ENCODE assay signal across 12 cellular contexts in genomic region chr15:100043069-100043641, GRCh38.
DNase-seq lines count a peak whose midpoint lies in the region; ATAC-seq, FAIRE-seq and TF ChIP-seq lines count a peak whose summit lies in the region.
"Had no signal": no experiment of that assay in that cellular context is flagged by ENCODE, and none has a peak within 500 bp of the region (broad histone marks: within the 10 kb centered on the region; RNA-seq: fewer than 3 reads in every experiment).

No MANE protein-coding gene starts in this region.

- H3K27me3 ChIP-seq in K562 (ENCODE audit: control insufficient read depth in 2 of 2, insufficient read depth in 2 of 2, low read length in 2 of 2) (peaks cover 0 to 1% of the 10 kb centered on the region in 2 experiments; a peak in 2 of 5 replicates), dorsolateral prefrontal cortex (no peaks in the 10 kb centered on the region)
- H3K27me3 ChIP-seq: thyroid gland had no signal

- H4K20me1 ChIP-seq in K562 (replicated peaks; ENCODE audit: control insufficient read depth, insufficient read depth, low read length), result no peaks in the 10 kb centered on the region

- in situ Hi-C loops in K562 (cut with MboI), result no loop called here

- no peak overlapping the region for H2AFZ ChIP-seq in K562 (ENCODE audit: low read depth, low read length)

- TF ChIP-seq RAD21 in A549 (conservative IDR thresholded peaks at IDR 0.05 in 1 of 2, IDR thresholded peaks at IDR 0.05 in 1 of 2), result no peak
- TF ChIP-seq RAD21 in Ishikawa (IDR thresholded peaks at IDR 0.05; ENCODE audit: low read depth), result no peak
- TF ChIP-seq RAD21 in K562 (CRISPR knock-in tag; conservative IDR thresholded peaks at IDR 0.05 in 1 of 2, IDR thresholded peaks at IDR 0.05 in 1 of 2), result no peak

- H3K27ac ChIP-seq in A549 (no peak overlapping the region), K562 (ENCODE audit: extremely low read depth, low read depth, low read length) (no peak overlapping the region), dorsolateral prefrontal cortex (peak overlapping the region in 1 of 59 donors; percentile 19)
- H3K27ac ChIP-seq: thyroid gland had no signal

- H3K79me2 ChIP-seq in K562 (ENCODE audit: control insufficient read depth, insufficient read depth, low read length), result no peaks in the 10 kb centered on the region

- TF ChIP-seq EP300 in A549 (IDR thresholded peaks at IDR 0.05), result no peak
- peak; percentile 60 for TF ChIP-seq EP300 in Ishikawa (IDR thresholded peaks at IDR 0.05; ENCODE audit: borderline replicate concordance)
- TF ChIP-seq EP300 in K562 (IDR thresholded peaks at IDR 0.05; ENCODE audit: low read length), result no peak

- peak overlapping the region; percentile 32 for H3K4me2 ChIP-seq in A549
- no peak overlapping the region for H3K4me2 ChIP-seq in K562 (ENCODE audit: insufficient read depth, low read length)

- TF ChIP-seq POLR2A in A549 (IDR thresholded peaks at IDR 0.05; ENCODE audit: low read length), result no peak
- TF ChIP-seq POLR2A in K562 (conservative IDR thresholded peaks at IDR 0.05), result no peak

- H3K4me3 ChIP-seq in A549 (no peak overlapping the region), K562 (no peak overlapping the region), dorsolateral prefrontal cortex (peak overlapping the region in 7 of 59 donors; percentile 4 to 32 (median 14))
- H3K4me3 ChIP-seq: thyroid gland had no signal

- H3K9ac ChIP-seq in K562 (ENCODE audit: insufficient read depth in 1 of 2, low read depth in 2 of 2, low read length in 2 of 2), result no peak overlapping the region

- H3K9me1 ChIP-seq in K562 (ENCODE audit: control insufficient read depth, insufficient read depth, low read length), result no peaks in the 10 kb centered on the region

- peaks cover 7% of the 10 kb centered on the region for H3K4me1 ChIP-seq in A549
- no peaks in the 10 kb centered on the region; a peak in 1 of 5 replicates for H3K4me1 ChIP-seq in K562 (replicated peaks in 1 of 2; ENCODE audit: control insufficient read depth in 2 of 2, insufficient read depth in 2 of 2, low read length in 2 of 2)

- H3K36me3 ChIP-seq in K562 (ENCODE audit: control insufficient read depth, insufficient read depth, low read length), result no peaks in the 10 kb centered on the region
- H3K36me3 ChIP-seq: thyroid gland had no signal

- POLR2A ChIA-PET in A549 (lab: Yijun Ruan, JAX) (no interaction called here), K562 (lab: Yijun Ruan, JAX) (no interaction called here)

- FAIRE-seq in A549 (lab: Jason Lieb, UNC) (no peak), K562 (lab: Jason Lieb, UNC) (no peak)
- FAIRE-seq: GM18507 had no signal

- BruUV-seq in K562 (replicated peaks; lab: Mats Ljungman, UMichigan), result no TSS peak

- 40% methylated on average over 8 of the region's 8 CpGs for WGBS in A549 (ENCODE audit: missing lambda C conversion rate)
- WGBS in K562 (ENCODE audit: insufficient coverage, low coverage, missing lambda C conversion rate), result under 1% methylated on average over 8 of the region's 8 CpGs

- intact Hi-C loops in K562 (cut with micrococcal nuclease), result no loop called here
- intact Hi-C loops in head of caudate nucleus (cut with DNase I), result no loop called here
- intact Hi-C loops in dorsolateral prefrontal cortex (cut with DNase I), result no loop called here

- DNase-seq in A549 (ENCODE audit: low read depth in 1 of 2, low spot score in 1 of 2), result peak in 1 of 2 experiments; percentile 42
- no peak for DNase-seq in K562 (ENCODE audit: extremely low read depth in 1 of 4, low spot score in 3 of 4)
- DNase-seq in kidney tubule cell (ENCODE audit: low spot score), result peak; percentile 87
- DNase-seq in activated T-cell treated with anti-CD3 and anti-CD28 coated beads for 4 hours, result no peak
- DNase-seq in head of caudate nucleus, result no peak
- DNase-seq in dorsolateral prefrontal cortex, result no peak
- DNase-seq: activated CD8-positive, alpha-beta memory T cell treated with anti-CD3 and anti-CD28 coated beads, Interleukin-2, amount 50 U/mL, for 4 hours; SHP77 treated with DMSO at 0.1 percent for 48 hours; thyroid gland had no signal

- H3K9me3 ChIP-seq in A549 (no peaks in the 10 kb centered on the region), K562 (replicated peaks; ENCODE audit: control insufficient read depth, insufficient read depth, low read depth, low read length) (no peaks in the 10 kb centered on the region)
- H3K9me3 ChIP-seq: thyroid gland had no signal

- TF ChIP-seq CTCF in A549 (IDR thresholded peaks at IDR 0.05), result no peak
- no peak for TF ChIP-seq CTCF in K562 (IDR thresholded peaks at IDR 0.05 in 2 of 3, conservative IDR thresholded peaks at IDR 0.05 in 1 of 3; ENCODE audit: insufficient read depth in 2 of 3, low read depth in 1 of 3, low read length in 3 of 3)
- TF ChIP-seq CTCF in dorsolateral prefrontal cortex (IDR thresholded peaks at IDR 0.05 in 54 of 56, conservative IDR thresholded peaks at IDR 0.05 in 2 of 56; ENCODE audit: low read depth in 1 of 56, partially characterized antibody in 56 of 56), result no peak

- ATAC-seq in A549 (peak; percentile 63 to 75; a peak in 5 of 6 replicates), K562 (no peak), GM21423 (IDR thresholded peaks at IDR 0.05; ENCODE audit: unreplicated experiment) (no peak)

- CTCF ChIA-PET in A549 (lab: Yijun Ruan, JAX) (no interaction called here), K562 (lab: Yijun Ruan, JAX; ENCODE audit: low intra/inter-chr PET ratio) (no interaction called here)

TF ChIP-seq in A549, 52 proteins besides CTCF, POLR2A, EP300 and RAD21 (continues in another document):
- TF ChIP-seq HEYL (CRISPR knock-in tag; IDR thresholded peaks at IDR 0.05), result no peak
- TF ChIP-seq RARB (CRISPR knock-in tag; IDR thresholded peaks at IDR 0.05), result no peak
- no peak for TF ChIP-seq POLR2AphosphoS2 (conservative IDR thresholded peaks at IDR 0.05; ENCODE audit: low read length)
- TF ChIP-seq JUNB (IDR thresholded peaks at IDR 0.05), result peak; percentile 30; the same call in 1 of the 2 replicates
- no peak for TF ChIP-seq CBX2 (IDR thresholded peaks at IDR 0.05; ENCODE audit: borderline replicate concordance, low read depth)
- no peak for TF ChIP-seq EHMT2 (IDR thresholded peaks at IDR 0.05; ENCODE audit: low read depth)
- TF ChIP-seq FOXS1 (CRISPR knock-in tag; IDR thresholded peaks at IDR 0.05), result no peak
- no peak for TF ChIP-seq HOXA7 (CRISPR knock-in tag; IDR thresholded peaks at IDR 0.05)
- no peak for TF ChIP-seq ATOH8 (CRISPR knock-in tag; IDR thresholded peaks at IDR 0.05; ENCODE audit: low read depth)

TF ChIP-seq in Ishikawa, 13 proteins besides CTCF, POLR2A, EP300 and RAD21 (continues in another document):
- TF ChIP-seq TAF1 (IDR thresholded peaks at IDR 0.05; ENCODE audit: low read depth) (no peak), TEAD4 (IDR thresholded peaks at IDR 0.05) (peak; percentile 72), USF1 (IDR thresholded peaks at IDR 0.05) (no peak), FOXM1 (IDR thresholded peaks at IDR 0.05; ENCODE audit: borderline replicate concordance, low read depth) (peak; percentile 73; the same call in 1 of the 2 replicates), CEBPB (IDR thresholded peaks at IDR 0.05) (no peak), MAX (IDR thresholded peaks at IDR 0.05) (no peak), NFIC (IDR thresholded peaks at IDR 0.05) (peak; percentile 58), EGR1 (IDR thresholded peaks at IDR 0.05) (no peak)

TF ChIP-seq in K562, 482 proteins besides CTCF, POLR2A, EP300 and RAD21:
- TF ChIP-seq MAFG (tag; conservative IDR thresholded peaks at IDR 0.05) (0 out of 2 replicates have a peak, but pooled peaks have one; percentile 16), CHD2 (IDR thresholded peaks at IDR 0.05; ENCODE audit: low read depth, low read length) (no peak), ETV5 (CRISPR knock-in tag; IDR thresholded peaks at IDR 0.05; ENCODE audit: low read depth) (no peak), HNRNPK (IDR thresholded peaks at IDR 0.05; ENCODE audit: low read depth, low read length, poor library complexity, severe bottlenecking) (no peak), ASH1L (IDR thresholded peaks at IDR 0.05; ENCODE audit: borderline replicate concordance, low read depth, partially characterized antibody) (no peak), YY1 (IDR thresholded peaks at IDR 0.05; ENCODE audit: borderline replicate concordance in 1 of 3, control insufficient read depth in 1 of 3, extremely low read depth in 1 of 3, insufficient read depth in 3 of 3, insufficient read length in 1 of 3, insufficient replicate concordance in 2 of 3, low read depth in 1 of 3, low read length in 2 of 3) (no peak), ZNF3 (CRISPR knock-in tag; IDR thresholded peaks at IDR 0.05) (no peak), KLF13 (tag; IDR thresholded peaks at IDR 0.05; ENCODE audit: borderline replicate concordance, low read depth) (no peak), ZNF311 (CRISPR knock-in tag; IDR thresholded peaks at IDR 0.05) (no peak), KAT7 (CRISPR knock-in tag; IDR thresholded peaks at IDR 0.05; ENCODE audit: borderline replicate concordance) (no peak), PCBP2 (IDR thresholded peaks at IDR 0.05; ENCODE audit: low read depth, low read length, poor library complexity, severe bottlenecking) (no peak), TRIM28 (IDR thresholded peaks at IDR 0.05) (no peak), PPARD (CRISPR knock-in tag; IDR thresholded peaks at IDR 0.05) (no peak), EP400 (IDR thresholded peaks at IDR 0.05) (no peak), ARNT (IDR thresholded peaks at IDR 0.05) (no peak), FOSL1 (tag; conservative IDR thresholded peaks at IDR 0.05) (0 out of 2 replicates have a peak, but pooled peaks have one; percentile 33), ATF4 (CRISPR knock-in tag; IDR thresholded peaks at IDR 0.05) (no peak)

Comparison
In these comparisons a context has a peak if more than half of its experiments do, and no peak if none do; other contexts are left out.
1. ATAC-seq: peak in A549 (2 of 2); none in K562 (single experiment) and GM21423 (single experiment).
2. Of the 35 proteins assayed by ChIP-seq in both K562 and A549: peak only in K562: none; only in A549: JUNB; in both: none; in neither: 34.